1 cellular context compared by ENCODE assay signal in genomic region chr4:7976025-7976424, GRCh38.
TF ChIP-seq lines count a peak whose summit lies in the region.

No MANE protein-coding gene starts in this region.

TF ChIP-seq in H1, 55 proteins besides CTCF, POLR2A, EP300 and RAD21:
- TF ChIP-seq SP4 (IDR thresholded peaks at IDR 0.05; ENCODE audit: low read length) (no peak), BCL11A (IDR thresholded peaks at IDR 0.05; ENCODE audit: low read depth in 2 of 2, low read length in 2 of 2) (no peak), JUN (IDR thresholded peaks at IDR 0.05; ENCODE audit: low read depth, low read length) (no peak), EZH2 (IDR thresholded peaks at IDR 0.05; ENCODE audit: low read depth, low read length, severe bottlenecking) (no peak), CTBP2 (IDR thresholded peaks at IDR 0.05; ENCODE audit: borderline replicate concordance, insufficient read depth, insufficient read length, low read length) (no peak), RXRA (IDR thresholded peaks at IDR 0.05; ENCODE audit: insufficient read depth, low read depth, low read length) (no peak)
- TF ChIP-seq, protein P1, sequence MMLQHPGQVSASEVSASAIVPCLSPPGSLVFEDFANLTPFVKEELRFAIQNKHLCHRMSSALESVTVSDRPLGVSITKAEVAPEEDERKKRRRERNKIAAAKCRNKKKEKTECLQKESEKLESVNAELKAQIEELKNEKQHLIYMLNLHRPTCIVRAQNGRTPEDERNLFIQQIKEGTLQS (IDR thresholded peaks at IDR 0.05; ENCODE audit: insufficient read depth, low read depth, low read length): no peak
